9 cellular contexts compared by ENCODE assay signal in the genomic region with DNA sequence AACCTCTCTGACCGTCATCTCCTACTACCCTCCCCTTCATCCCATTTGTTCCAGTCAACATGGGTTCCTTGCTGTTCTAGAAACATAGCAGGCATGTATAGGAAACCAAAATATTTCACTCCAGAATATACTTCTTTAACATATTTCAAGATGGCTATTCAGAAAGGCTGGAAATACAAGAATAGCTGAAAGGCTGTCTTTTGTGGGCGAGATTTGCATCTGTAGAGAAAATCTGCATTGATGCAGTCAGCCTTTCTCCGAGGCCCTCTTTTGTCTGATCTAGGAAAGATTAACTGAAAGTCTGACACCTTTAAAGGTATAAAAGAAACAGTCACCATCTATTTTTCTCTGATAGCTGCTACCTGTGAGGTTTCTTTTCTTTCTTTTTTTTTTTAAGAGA.
"Had no signal": no experiment of that assay in that cellular context is flagged by ENCODE, and none has a peak within 500 bp of the region (broad histone marks: within the 10 kb centered on the region; RNA-seq: fewer than 3 reads in every experiment).

No MANE protein-coding gene starts in this region.

- H3K36me3 Mint-ChIP-seq: IgD-negative memory B cell had no signal

- H3K4me3 Mint-ChIP-seq: H9, HFFc6, IgD-negative memory B cell had no signal

- H3K9ac ChIP-seq: KMS-11 had no signal

- H3K27ac Mint-ChIP-seq: HFFc6, IgD-negative memory B cell had no signal

- ATAC-seq: HCT116, HepG2 had no signal

- H3K9me3 Mint-ChIP-seq: H9, HFFc6, IgD-negative memory B cell had no signal

- DNase-seq: GOT3, H9, HFFc6, KBM-7 had no signal

- H3K27ac ChIP-seq: HL-60, KMS-11 had no signal

- H3K4me2 ChIP-seq: KMS-11 had no signal
